28 cellular contexts compared by ENCODE assay signal in genomic region chr16:57770361-57770760, GRCh38.
"Had no signal": no experiment of that assay in that cellular context is flagged by ENCODE, and none has a peak within 500 bp of the region (broad histone marks: within the 10 kb centered on the region; RNA-seq: fewer than 3 reads in every experiment).

No MANE protein-coding gene starts in this region.

- ATAC-seq: activated T-cell treated with anti-CD3 and anti-CD28 coated beads, Interleukin-2, amount 50 U/mL, for 4 hours; T-cell had no signal

- H3K4me3 ChIP-seq: PC-9, SK-N-MC had no signal

- H3K27me3 Mint-ChIP-seq: activated B cell treated with CpG ODN at 0.5 μM for 24 hours; activated CD4-positive, alpha-beta memory T cell treated with anti-CD3 and anti-CD28 coated beads for 36 hours; activated CD4-positive, alpha-beta T cell treated with anti-CD3 and anti-CD28 coated beads, Interleukin-2, amount 10 ng/mL, durations not matched to agents 24 days and 14 days; activated naive CD8-positive, alpha-beta T cell; central memory CD8-positive, alpha-beta T cell; T-cell had no signal

- FAIRE-seq: astrocyte, TTC549 had no signal

- DNase-seq: activated B cell treated with CpG ODN at 0.5 μM for 24 hours; activated CD4-positive, alpha-beta memory T cell treated with anti-CD3 and anti-CD28 coated beads for 36 hours; activated CD4-positive, alpha-beta T cell treated with anti-CD3 and anti-CD28 coated beads for 1 hour; activated CD4-positive, alpha-beta T cell treated with anti-CD3 and anti-CD28 coated beads, Interleukin-2, amount 10 ng/mL, durations not matched to agents 24 days and 14 days; activated CD8-positive, alpha-beta memory T cell treated with anti-CD3 and anti-CD28 coated beads for 24 hours; activated gamma-delta T cell; activated naive CD4-positive, alpha-beta T cell treated with anti-CD3 and anti-CD28 coated beads for 36 hours; activated T-cell treated with anti-CD3 and anti-CD28 coated beads, Interleukin-2, amount 50 U/mL, for 4 hours; amygdala; IMR-90; Kasumi-1; KBM-7; NCI-H1105 treated with DMSO at 0.1 percent for 48 hours; NCI-H1436 treated with DMSO at 0.1 percent for 48 hours; NCI-H1930; NCI-H446; NCI-H526; NCI-H82; PC-9; T-cell; T-helper 2 cell; T1000 had no signal

- H3K27ac Mint-ChIP-seq: activated B cell treated with CpG ODN at 0.5 μM for 24 hours; activated CD4-positive, alpha-beta memory T cell treated with anti-CD3 and anti-CD28 coated beads for 36 hours; activated CD4-positive, alpha-beta T cell treated with anti-CD3 and anti-CD28 coated beads, Interleukin-2, amount 10 ng/mL, durations not matched to agents 24 days and 14 days; activated naive CD4-positive, alpha-beta T cell treated with anti-CD3 and anti-CD28 coated beads for 36 hours; activated naive CD8-positive, alpha-beta T cell; brain; T-cell had no signal

- H3K4me3 Mint-ChIP-seq: activated B cell treated with CpG ODN at 0.5 μM for 24 hours; activated CD4-positive, alpha-beta memory T cell treated with anti-CD3 and anti-CD28 coated beads for 36 hours; activated CD4-positive, alpha-beta T cell treated with anti-CD3 and anti-CD28 coated beads, Interleukin-2, amount 10 ng/mL, durations not matched to agents 24 days and 14 days; activated naive CD4-positive, alpha-beta T cell treated with anti-CD3 and anti-CD28 coated beads for 36 hours; activated naive CD8-positive, alpha-beta T cell; activated T-cell treated with anti-CD3 and anti-CD28 coated beads, Interleukin-2, amount 50 U/mL, for 4 hours; brain; central memory CD8-positive, alpha-beta T cell; T-cell had no signal

- H3K27ac ChIP-seq: PC-9, SK-N-MC had no signal

- H3K4me2 ChIP-seq: PC-9 had no signal

- H3K9me3 Mint-ChIP-seq: activated B cell treated with CpG ODN at 0.5 μM for 24 hours; activated CD4-positive, alpha-beta memory T cell treated with anti-CD3 and anti-CD28 coated beads for 36 hours; activated CD4-positive, alpha-beta T cell treated with anti-CD3 and anti-CD28 coated beads, Interleukin-2, amount 10 ng/mL, durations not matched to agents 24 days and 14 days; activated naive CD4-positive, alpha-beta T cell treated with anti-CD3 and anti-CD28 coated beads for 36 hours; activated T-cell treated with anti-CD3 and anti-CD28 coated beads, Interleukin-2, amount 50 U/mL, for 4 hours; brain; central memory CD8-positive, alpha-beta T cell; T-cell had no signal

- H3K4me1 Mint-ChIP-seq: activated B cell treated with CpG ODN at 0.5 μM for 24 hours; activated CD4-positive, alpha-beta T cell treated with anti-CD3 and anti-CD28 coated beads, Interleukin-2, amount 10 ng/mL, durations not matched to agents 24 days and 14 days; central memory CD8-positive, alpha-beta T cell; T-cell had no signal

- H2AFZ ChIP-seq: PC-9 had no signal
